Comparison of ENCODE assay signal across 10 cellular contexts in the genomic region with DNA sequence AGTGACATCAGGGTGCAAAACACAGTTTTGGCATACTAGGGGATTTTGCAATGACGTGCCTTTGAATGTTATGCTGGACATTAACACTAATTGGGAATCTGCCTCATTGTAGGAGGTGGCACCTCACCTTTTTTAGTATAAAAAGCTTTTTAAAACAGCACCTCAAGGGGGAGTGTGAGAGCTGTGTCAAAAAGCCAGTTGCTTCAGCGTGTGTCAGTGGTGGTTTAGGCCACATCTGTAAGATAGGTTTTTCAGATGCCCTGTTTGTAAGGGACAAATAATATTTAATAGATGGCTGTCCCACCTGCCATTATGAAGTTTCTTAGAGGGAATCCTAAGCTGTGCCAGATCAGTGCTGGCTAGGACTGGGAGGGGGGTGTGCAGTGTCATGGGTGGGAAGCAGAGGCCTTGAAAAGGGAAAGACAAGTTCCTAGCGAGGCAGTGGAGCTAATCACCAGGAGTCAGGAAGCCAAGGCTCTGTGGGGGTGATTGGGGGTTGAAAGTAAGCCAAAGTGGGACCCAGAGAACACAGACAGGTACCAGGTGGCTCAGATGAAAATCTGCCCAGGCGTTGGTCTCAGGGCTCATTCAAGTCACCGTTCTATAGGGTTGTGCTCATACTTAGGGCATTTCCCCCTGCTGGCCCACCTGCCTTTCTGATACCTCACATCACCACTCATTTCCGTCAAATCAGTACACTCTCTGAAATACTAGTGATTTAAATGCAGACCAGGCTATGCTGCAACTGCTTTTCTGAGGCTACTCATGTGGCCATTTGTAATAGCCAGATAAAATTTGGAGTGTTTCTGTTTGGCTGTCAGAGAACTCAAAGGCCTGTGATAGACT.
DNase-seq lines count a peak whose midpoint lies in the region; ATAC-seq, FAIRE-seq and TF ChIP-seq lines count a peak whose summit lies in the region.
"Had no signal": no experiment of that assay in that cellular context is flagged by ENCODE, and none has a peak within 500 bp of the region (broad histone marks: within the 10 kb centered on the region; RNA-seq: fewer than 3 reads in every experiment).

No MANE protein-coding gene starts in this region.

- H3K9ac ChIP-seq in kidney (ENCODE audit: low read length in 2 of 2): no peak overlapping the region

- no peaks in the 10 kb centered on the region for H3K9me3 ChIP-seq in kidney (ENCODE audit: control insufficient read depth in 1 of 2, low read length in 2 of 2)

- H3K27me3 ChIP-seq in GM06990 (replicated peaks; ENCODE audit: control insufficient read depth, insufficient read depth, low read length): no peaks in the 10 kb centered on the region

- peak; percentile 44 for ATAC-seq in HG02642 (IDR thresholded peaks at IDR 0.05; ENCODE audit: poor library complexity, unreplicated experiment)
- peak; percentile 61; the same call in 2 of the 3 replicates for ATAC-seq in SK-N-SH treated with all-trans-retinoic acid at 6 μM for 48 hours
- ATAC-seq in GM19467 (IDR thresholded peaks at IDR 0.05; ENCODE audit: unreplicated experiment): no peak
- ATAC-seq in left cardiac atrium: no peak

- FAIRE-seq in kidney (lab: Jason Lieb, UNC): no peak

- no peak overlapping the region for H3K4me3 ChIP-seq in GM06990 (replicated peaks; ENCODE audit: low read depth, low read length)
- H3K4me3 ChIP-seq in kidney (ENCODE audit: low read length in 2 of 2): no peak overlapping the region

- no peak for DNase-seq in GM06990 (ENCODE audit: extremely low read depth, insufficient read length)
- no peak for DNase-seq in kidney
- DNase-seq in left cardiac atrium: no peak
- DNase-seq in T-helper 9 cell: no peak
- DNase-seq in AG08396 (ENCODE audit: low spot score): no peak
- DNase-seq: kidney glomerular epithelial cell, SHP77 had no signal

- H3K36me3 ChIP-seq in GM06990 (ENCODE audit: control insufficient read depth, insufficient read depth, low read length) (no peaks in the 10 kb centered on the region), kidney (ENCODE audit: control insufficient read depth in 1 of 2, insufficient read depth in 2 of 2, low read length in 2 of 2) (no peaks in the 10 kb centered on the region)

- intact Hi-C loops in kidney (cut with DNase I): no loop called here
- intact Hi-C loops in left cardiac atrium (cut with DNase I): no loop called here

- H3K27ac ChIP-seq in kidney (ENCODE audit: low read depth in 2 of 2, low read length in 2 of 2): no peak overlapping the region

- no peaks in the 10 kb centered on the region for H3K4me1 ChIP-seq in kidney (ENCODE audit: control insufficient read depth in 1 of 2, insufficient read depth in 1 of 2, low read depth in 1 of 2, low read length in 2 of 2)

- peak; percentile 38 for TF ChIP-seq CTCF in GM06990 (IDR thresholded peaks at IDR 0.05; ENCODE audit: insufficient read depth, low read length, poor library complexity, severe bottlenecking)
- TF ChIP-seq CTCF in kidney (IDR thresholded peaks at IDR 0.05; ENCODE audit: borderline replicate concordance, extremely low read depth, insufficient read depth): peak; percentile 8

TF ChIP-seq in SK-N-SH treated with all-trans-retinoic acid at 6 μM for 48 hours, 23 proteins besides CTCF, POLR2A, EP300 and RAD21:
- TF ChIP-seq POU6F1 (CRISPR knock-in tag; IDR thresholded peaks at IDR 0.05; ENCODE audit: borderline replicate concordance, low read depth) (no peak), TCF4 (CRISPR knock-in tag; IDR thresholded peaks at IDR 0.05; ENCODE audit: borderline replicate concordance) (no peak), ARNTL (CRISPR knock-in tag; IDR thresholded peaks at IDR 0.05; ENCODE audit: borderline replicate concordance, low read depth) (no peak), ESRRG (CRISPR knock-in tag; IDR thresholded peaks at IDR 0.05) (no peak), CREB5 (CRISPR knock-in tag; IDR thresholded peaks at IDR 0.05; ENCODE audit: low read depth) (no peak), ISL1 (CRISPR knock-in tag; IDR thresholded peaks at IDR 0.05) (no peak), ZNF8 (CRISPR knock-in tag; IDR thresholded peaks at IDR 0.05) (no peak)

Comparison
In these comparisons a context has a peak if more than half of its experiments do, and no peak if none do; other contexts are left out.
1. ATAC-seq: peak in HG02642 (single experiment) and SK-N-SH treated with all-trans-retinoic acid at 6 μM for 48 hours (single experiment); none in GM19467 (single experiment) and left cardiac atrium (0 of 2).